ENCODE assay signal across 35 cellular contexts in the genomic region with DNA sequence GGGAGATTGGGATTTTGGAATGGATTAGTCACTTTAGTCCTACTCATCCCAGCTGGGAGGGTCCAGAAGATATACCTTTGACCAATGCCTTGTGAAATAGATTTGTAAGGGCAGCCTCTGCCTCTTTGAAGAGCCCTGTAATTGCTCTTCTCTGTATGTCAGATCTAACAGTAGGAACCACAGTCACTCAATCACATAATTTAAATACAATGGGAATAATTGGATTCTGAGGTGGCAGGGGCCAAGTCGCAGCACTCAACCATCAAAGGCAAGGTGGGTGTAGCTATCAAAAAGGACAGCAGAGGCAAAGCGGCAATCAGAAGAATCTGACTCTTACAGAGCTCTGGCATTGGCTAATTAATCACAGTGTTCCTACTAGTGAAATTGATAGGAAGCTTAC.
"Had no signal": no experiment of that assay in that cellular context is flagged by ENCODE, and none has a peak within 500 bp of the region (broad histone marks: within the 10 kb centered on the region; RNA-seq: fewer than 3 reads in every experiment).

No MANE protein-coding gene starts in this region.

- H3K27me3 ChIP-seq: MG63 had no signal

- H3K9me3 ChIP-seq: MG63 had no signal

- H3K4me3 ChIP-seq: MG63 had no signal

- DNase-seq: Kasumi-1, MG63, MM.1S, MV-4-11, NCI-H1048, NCI-H1092, NCI-H1092 treated with DMSO at 0.1 percent for 48 hours, NCI-H1105, NCI-H1105 treated with DMSO at 0.1 percent for 48 hours, NCI-H1417, NCI-H1417 treated with DMSO at 0.1 percent for 48 hours, NCI-H1436, NCI-H1436 treated with DMSO at 0.1 percent for 48 hours, NCI-H146, NCI-H1694, NCI-H1694 treated with DMSO at 0.1 percent for 48 hours, NCI-H187, NCI-H187 treated with DMSO at 0.1 percent for 48 hours, NCI-H1930, NCI-H2029, NCI-H2029 treated with DMSO at 0.1 percent for 48 hours, NCI-H2081, NCI-H2081 treated with DMSO at 0.1 percent for 48 hours, NCI-H2107, NCI-H2171, NCI-H2171 treated with DMSO at 0.1 percent for 48 hours, NCI-H2227 treated with DMSO at 0.1 percent for 48 hours, NCI-H226, NCI-H345, NCI-H446, NCI-H446 treated with DMSO at 0.1 percent for 48 hours, NCI-H510A, NCI-H510A treated with DMSO at 0.1 percent for 48 hours, NCI-H524, NCI-H524 treated with DMSO at 0.1 percent for 48 hours had no signal

- H3K36me3 ChIP-seq: MG63 had no signal
